ENCODE assay signal across 33 cellular contexts in the genomic region with DNA sequence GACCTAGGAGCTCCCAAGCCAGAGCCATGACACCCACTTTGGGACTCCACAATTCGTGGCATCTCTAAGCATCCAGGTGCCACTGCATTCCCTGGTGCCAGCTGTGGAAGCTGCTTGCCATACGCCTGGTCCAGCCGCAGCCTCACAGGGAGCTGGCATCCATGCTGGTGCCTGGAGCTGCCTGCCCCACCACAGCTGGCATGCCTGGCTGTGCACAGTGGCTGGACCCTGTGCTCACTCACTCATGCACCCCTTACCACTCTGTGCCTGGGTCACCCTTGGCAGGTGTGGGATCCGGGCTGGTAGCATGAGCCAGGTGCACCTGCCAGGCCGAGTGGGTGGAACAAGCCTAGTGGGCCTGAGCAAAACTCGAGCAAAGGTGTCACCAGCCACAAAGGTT.
"Had no signal": no experiment of that assay in that cellular context is flagged by ENCODE, and none has a peak within 500 bp of the region (broad histone marks: within the 10 kb centered on the region; RNA-seq: fewer than 3 reads in every experiment).

No MANE protein-coding gene starts in this region.

- H3K4me3 ChIP-seq: adrenal gland, ascending aorta, body of pancreas, breast epithelium, cardiac muscle cell had no signal

- H3K9me3 ChIP-seq: adrenal gland, ascending aorta, body of pancreas had no signal

- H3K27ac ChIP-seq: adrenal gland, ascending aorta, body of pancreas, brain microvascular endothelial cell, breast epithelium, cardiac muscle cell had no signal

- H3K27me3 ChIP-seq: adrenal gland, ascending aorta, body of pancreas, brain microvascular endothelial cell, breast epithelium, cardiac muscle cell had no signal

- ATAC-seq: activated naive CD4-positive, alpha-beta T cell treated with anti-CD3 and anti-CD28 coated beads, Interleukin-2, amount 50 U/mL, for 72 hours; activated T-cell treated with anti-CD3 and anti-CD28 coated beads, Interleukin-2, amount 50 U/mL, for 4 hours; activated T-cell treated with anti-CD3 and anti-CD28 coated beads, Interleukin-2, amount 50 U/mL, for 72 hours; activated T-helper 17 cell treated with anti-CD3 and anti-CD28 coated beads, Interleukin-2, amount 50 U/mL, for 72 hours; body of pancreas had no signal

- DNase-seq: activated effector memory CD4-positive, alpha-beta T cell treated with anti-CD3 and anti-CD28 coated beads, Interleukin-2, amount 50 U/mL, for 16 hours; activated effector memory CD4-positive, alpha-beta T cell treated with Interleukin-2 at 50 U/mL for 16 hours; activated gamma-delta T cell; activated gamma-delta T cell treated with Interleukin-2 at 50 U/mL for 16 hours; activated naive CD4-positive, alpha-beta T cell; activated naive CD4-positive, alpha-beta T cell treated with anti-CD3 and anti-CD28 coated beads for 36 hours; activated naive CD4-positive, alpha-beta T cell treated with anti-CD3 and anti-CD28 coated beads, Interleukin-2, amount 10 ng/mL, durations not matched to agents 7 days and 5 days; activated naive CD4-positive, alpha-beta T cell treated with anti-CD3 and anti-CD28 coated beads, Interleukin-2, amount 50 U/mL, for 16 hours; activated naive CD4-positive, alpha-beta T cell treated with Interleukin-2 at 50 U/mL for 16 hours; activated naive CD8-positive, alpha-beta T cell treated with anti-CD3 and anti-CD28 coated beads for 36 hours; activated naive CD8-positive, alpha-beta T cell treated with anti-CD3 and anti-CD28 coated beads, Interleukin-2, amount 10 ng/mL, durations not matched to agents 7 days and 5 days; activated naive CD8-positive, alpha-beta T cell treated with anti-CD3 and anti-CD28 coated beads, Interleukin-2, amount 50 U/mL, for 24 hours; activated T-cell treated with anti-CD3 and anti-CD28 coated beads for 4 hours; activated T-cell treated with anti-CD3 and anti-CD28 coated beads, Interleukin-2, amount 50 U/mL, for 1 hour; activated T-cell treated with anti-CD3 and anti-CD28 coated beads, Interleukin-2, amount 50 U/mL, for 24 hours; activated T-cell treated with anti-CD3 and anti-CD28 coated beads, Interleukin-2, amount 50 U/mL, for 4 hours; activated T-cell treated with anti-CD3 and anti-CD28 coated beads, Interleukin-2, amount 50 U/mL, for 48 hours; activated T-cell treated with anti-CD3 and anti-CD28 coated beads, Interleukin-2, amount 50 U/mL, for 72 hours; adrenal gland; amniotic stem cell; amygdala; anterior cingulate cortex; body of pancreas; brain microvascular endothelial cell; caudate nucleus; central memory CD4-positive, alpha-beta T cell; cerebellar nuclear complex had no signal

- H3K36me3 ChIP-seq: adrenal gland, ascending aorta, brain microvascular endothelial cell, breast epithelium, cardiac muscle cell had no signal

- FAIRE-seq: astrocyte had no signal

- H3K4me1 ChIP-seq: adrenal gland, ascending aorta, body of pancreas, breast epithelium had no signal
